23 cellular contexts compared by ENCODE assay signal in genomic region chr19:55096061-55096701, GRCh38. TPM values are rescaled to one million over a fixed set of nuclear protein-coding genes. Genes with fewer than 3 reads are reported as not detected.
DNase-seq lines count a peak whose midpoint lies in the region; ATAC-seq and TF ChIP-seq lines count a peak whose summit lies in the region.
"Had no signal": no experiment of that assay in that cellular context is flagged by ENCODE, and none has a peak within 500 bp of the region (broad histone marks: within the 10 kb centered on the region; RNA-seq: fewer than 3 reads in every experiment).

No MANE protein-coding gene starts in this region.

- H3K79me2 ChIP-seq in H9 (ENCODE audit: insufficient read depth, low read length) (no peaks in the 10 kb centered on the region), mesendoderm (ENCODE audit: control insufficient read depth, insufficient read depth, low read length) (no peaks in the 10 kb centered on the region)

- no peak overlapping the region for H2BK15ac ChIP-seq in H9 (ENCODE audit: low read depth, low read length)
- H2BK15ac ChIP-seq in mesendoderm (replicated peaks; ENCODE audit: low read depth) = no peak overlapping the region

- H3K9me3 ChIP-seq in BLaER1 (no peaks in the 10 kb centered on the region), H9 (ENCODE audit: control insufficient read depth, low read depth, low read length) (no peaks in the 10 kb centered on the region), SJCRH30 (replicated peaks) (no peaks in the 10 kb centered on the region)

- no peak overlapping the region for H4K91ac ChIP-seq in H9 (ENCODE audit: insufficient read length, low read depth, low read length)

- H3K4ac ChIP-seq in H9 (ENCODE audit: low read depth, low read length) = no peak overlapping the region
- H3K4ac ChIP-seq in mesendoderm (ENCODE audit: low read depth, low read length) = no peak overlapping the region

- no peak overlapping the region for H3K56ac ChIP-seq in H9 (ENCODE audit: insufficient read length, low read depth, low read length)
- H3K56ac ChIP-seq in mesendoderm (ENCODE audit: low read length) = no peak overlapping the region

- POLR2A ChIA-PET in WTC11 (lab: Charles Lee) = interaction anchor here (0.8 to 1.2 kb wide), 3 partner anchors 8 to 45 kb away, joined by 3 to 8 read pairs (median 4); partner anchors contain the start of gene PPP1R12C

- DNase-seq in H9 (peak; percentile 57), WTC11 (ENCODE audit: low spot score) (peak; percentile 45), mesendoderm (peak; percentile 59), SJCRH30 (no peak), SW480 (ENCODE audit: low spot score) (no peak), progenitor cell of endocrine pancreas (ENCODE audit: low spot score, unreplicated experiment) (no peak)
- DNase-seq: activated B cell treated with CpG ODN at 0.5 μM for 24 hours; activated CD4-positive, alpha-beta memory T cell treated with anti-CD3 and anti-CD28 coated beads, Interleukin-2, amount 10 ng/mL, durations not matched to agents 7 days and 5 days; activated effector memory CD4-positive, alpha-beta T cell treated with Interleukin-2 at 50 U/mL for 16 hours; C1 segment of cervical spinal cord; NCI-H1694; NCI-H510A treated with DMSO at 0.1 percent for 48 hours; NK-92 treated with Interleukin-12 subunit alpha and Interleukin-12 subunit beta, amount 100 ng/mL, for 24 hours; retina; stimulated activated CD4-positive, alpha-beta T cell treated with anti-CD3 and anti-CD28 coated beads, Interleukin-2, amount 100 ng/mL, for 24 hours had no signal

- peaks cover 3% of the 10 kb centered on the region for H3K23me2 ChIP-seq in H9 (ENCODE audit: insufficient read length, low read depth, low read length, poor library complexity, severe bottlenecking)

- H3K4me1 ChIP-seq in BLaER1 (peaks cover 26% of the 10 kb centered on the region), H9 (ENCODE audit: insufficient read depth, low read length) (no peaks in the 10 kb centered on the region), mesendoderm (ENCODE audit: control insufficient read depth, low read depth, low read length) (peaks cover 6% of the 10 kb centered on the region), SJCRH30 (no peaks in the 10 kb centered on the region)

- ATAC-seq in WTC11 = peak; percentile 12
- ATAC-seq: naive thymus-derived CD8-positive, alpha-beta T cell had no signal

- H3K36me3 ChIP-seq in BLaER1 = peaks cover 72% of the 10 kb centered on the region
- H3K36me3 ChIP-seq in mesendoderm (ENCODE audit: control insufficient read depth, insufficient read depth, low read length) = no peaks in the 10 kb centered on the region
- H3K36me3 ChIP-seq in SJCRH30 = peaks cover 8% of the 10 kb centered on the region

- peak; percentile 31; the same call in 2 of the 3 replicates for TF ChIP-seq CTCF in H9 (conservative IDR thresholded peaks at IDR 0.05)
- no peak for TF ChIP-seq CTCF in WTC11 (IDR thresholded peaks at IDR 0.05)
- TF ChIP-seq CTCF in progenitor cell of endocrine pancreas (IDR thresholded peaks at IDR 0.05; ENCODE audit: unreplicated experiment) = no peak

- H2BK5ac ChIP-seq in H9 (ENCODE audit: insufficient read length, low read length) = no peak overlapping the region
- H2BK5ac ChIP-seq in mesendoderm (ENCODE audit: low read length) = no peak overlapping the region

- peaks cover 59% of the 10 kb centered on the region for H4K20me1 ChIP-seq in BLaER1
- H4K20me1 ChIP-seq in H9 (ENCODE audit: control insufficient read depth, insufficient read depth, insufficient read length) = peaks cover 2% of the 10 kb centered on the region

- H3K36me3 Mint-ChIP-seq in H9 (ENCODE audit: insufficient read depth in 1 of 3, low read depth in 3 of 3) = peaks cover 5 to 17% (median 6%) of the 10 kb centered on the region in 3 experiments; a peak in 6 of 7 replicates
- H3K36me3 Mint-ChIP-seq in WTC11 = peaks cover 4% of the 10 kb centered on the region; the same call in 1 of the 2 replicates
- peaks cover 4% of the 10 kb centered on the region for H3K36me3 Mint-ChIP-seq in progenitor cell of endocrine pancreas (ENCODE audit: insufficient read depth)

- WGBS in H9 (ENCODE audit: extremely low coverage, insufficient read length, low lambda C conversion rate) = no CpG with 5 or more reads among the region's 23 CpGs
- WGBS in mesendoderm (ENCODE audit: extremely low coverage, insufficient coverage, low lambda C conversion rate) = no CpG with 5 or more reads among the region's 23 CpGs

- H3K27ac Mint-ChIP-seq in H9 (no peak overlapping the region), WTC11 (no peak overlapping the region), progenitor cell of endocrine pancreas (no peak overlapping the region)
- H3K27ac Mint-ChIP-seq: activated B cell treated with CpG ODN at 0.5 μM for 24 hours; activated CD4-positive, alpha-beta memory T cell treated with anti-CD3 and anti-CD28 coated beads, Interleukin-2, amount 10 ng/mL, durations not matched to agents 7 days and 5 days; naive thymus-derived CD8-positive, alpha-beta T cell had no signal

- no peak overlapping the region for H2AK5ac ChIP-seq in H9 (ENCODE audit: insufficient read length, low read length)
- H2AK5ac ChIP-seq in mesendoderm (ENCODE audit: low read length) = no peak overlapping the region

- H3K4me3 Mint-ChIP-seq in H9 (no peak overlapping the region; a peak in 1 of 5 replicates), WTC11 (no peak overlapping the region), progenitor cell of endocrine pancreas (ENCODE audit: low read depth) (no peak overlapping the region)
- H3K4me3 Mint-ChIP-seq: activated B cell treated with CpG ODN at 0.5 μM for 24 hours; activated CD4-positive, alpha-beta memory T cell treated with anti-CD3 and anti-CD28 coated beads, Interleukin-2, amount 10 ng/mL, durations not matched to agents 7 days and 5 days; central memory CD8-positive, alpha-beta T cell; naive thymus-derived CD8-positive, alpha-beta T cell had no signal

- H3K4me1 Mint-ChIP-seq in H9 (peaks cover 3 to 23% of the 10 kb centered on the region in 2 experiments), WTC11 (peaks cover 14% of the 10 kb centered on the region), progenitor cell of endocrine pancreas (ENCODE audit: low read depth) (no peaks in the 10 kb centered on the region)
- H3K4me1 Mint-ChIP-seq: activated CD4-positive, alpha-beta memory T cell treated with anti-CD3 and anti-CD28 coated beads, Interleukin-2, amount 10 ng/mL, durations not matched to agents 7 days and 5 days; naive thymus-derived CD8-positive, alpha-beta T cell had no signal

- no peak overlapping the region for H3K9ac ChIP-seq in BLaER1
- H3K9ac ChIP-seq in H9 (ENCODE audit: extremely low read depth, insufficient read length, low read length) = no peak overlapping the region
- H3K9ac ChIP-seq in mesendoderm (ENCODE audit: low read length) = no peak overlapping the region
- H3K9ac ChIP-seq: KMS-11 had no signal

- no peaks in the 10 kb centered on the region; the same call in 1 of the 2 replicates for H3K27me3 Mint-ChIP-seq in H9 (ENCODE audit: low read depth)
- H3K27me3 Mint-ChIP-seq in WTC11 (ENCODE audit: low read depth) = no peaks in the 10 kb centered on the region; the same call in 1 of the 2 replicates
- H3K27me3 Mint-ChIP-seq in progenitor cell of endocrine pancreas = no peaks in the 10 kb centered on the region
- H3K27me3 Mint-ChIP-seq: activated B cell treated with CpG ODN at 0.5 μM for 24 hours; activated CD4-positive, alpha-beta memory T cell treated with anti-CD3 and anti-CD28 coated beads, Interleukin-2, amount 10 ng/mL, durations not matched to agents 7 days and 5 days; central memory CD8-positive, alpha-beta T cell; naive thymus-derived CD8-positive, alpha-beta T cell had no signal

- no peak overlapping the region for H3K27ac ChIP-seq in BLaER1
- H3K27ac ChIP-seq in H9 (ENCODE audit: insufficient read length, low read depth, low read length) = no peak overlapping the region
- no peak overlapping the region for H3K27ac ChIP-seq in mesendoderm (ENCODE audit: low read depth, low read length)
- H3K27ac ChIP-seq in SJCRH30 = no peak overlapping the region
- H3K27ac ChIP-seq: KMS-11 had no signal

- no peak overlapping the region for H2BK12ac ChIP-seq in H9 (ENCODE audit: insufficient read length, low read depth, low read length)

- H3K23ac ChIP-seq in H9 (ENCODE audit: insufficient read length, low read depth, low read length) (no peak overlapping the region), mesendoderm (ENCODE audit: low read length) (no peak overlapping the region)

- H3K79me1 ChIP-seq in H9 (ENCODE audit: insufficient read depth, low read depth, low read length, poor library complexity, severe bottlenecking) (peaks cover 3% of the 10 kb centered on the region), mesendoderm (ENCODE audit: low read length) (no peaks in the 10 kb centered on the region)

- H2BK20ac ChIP-seq in H9 (ENCODE audit: low read depth, low read length, poor library complexity, severe bottlenecking) = no peak overlapping the region

- H2AFZ ChIP-seq in H9 (ENCODE audit: low read length) = no peak overlapping the region

- no peaks in the 10 kb centered on the region; a peak in 1 of 5 replicates for H3K9me3 Mint-ChIP-seq in H9
- no peaks in the 10 kb centered on the region for H3K9me3 Mint-ChIP-seq in WTC11
- no peaks in the 10 kb centered on the region for H3K9me3 Mint-ChIP-seq in progenitor cell of endocrine pancreas (ENCODE audit: low read depth)
- H3K9me3 Mint-ChIP-seq: activated B cell treated with CpG ODN at 0.5 μM for 24 hours; activated CD4-positive, alpha-beta memory T cell treated with anti-CD3 and anti-CD28 coated beads, Interleukin-2, amount 10 ng/mL, durations not matched to agents 7 days and 5 days; central memory CD8-positive, alpha-beta T cell; naive thymus-derived CD8-positive, alpha-beta T cell had no signal

- H2BK120ac ChIP-seq in H9 (ENCODE audit: low read depth, low read length, poor library complexity, severe bottlenecking) (no peak overlapping the region), mesendoderm (ENCODE audit: low read depth, low read length) (no peak overlapping the region)

- no peak overlapping the region for H3T11ph ChIP-seq in H9 (ENCODE audit: low read length)

- H4K5ac ChIP-seq in H9 (ENCODE audit: insufficient read length, low read depth, low read length) (no peak overlapping the region), mesendoderm (ENCODE audit: low read length) (no peak overlapping the region)

- H4K8ac ChIP-seq in H9 (replicated peaks; ENCODE audit: insufficient read length, low read depth, low read length) = no peak overlapping the region
- no peak overlapping the region for H4K8ac ChIP-seq in mesendoderm (ENCODE audit: low read depth, low read length)

- no peak overlapping the region for H3K4me3 ChIP-seq in BLaER1
- no peak overlapping the region for H3K4me3 ChIP-seq in mesendoderm (ENCODE audit: low read length)
- H3K4me3 ChIP-seq in SJCRH30 = no peak overlapping the region
- H3K4me3 ChIP-seq: smooth muscle cell had no signal

- H3K18ac ChIP-seq in H9 (ENCODE audit: insufficient read length, low read depth, low read length) = no peak overlapping the region
- no peak overlapping the region for H3K18ac ChIP-seq in mesendoderm (ENCODE audit: low read length)

- H3K4me2 ChIP-seq in BLaER1 = peak overlapping the region; percentile 2; the same call in 1 of the 2 replicates
- no peak overlapping the region for H3K4me2 ChIP-seq in H9 (ENCODE audit: insufficient read depth, insufficient read length, low read length)
- no peak overlapping the region for H3K4me2 ChIP-seq in mesendoderm (ENCODE audit: low read length)
- H3K4me2 ChIP-seq: KMS-11, smooth muscle cell had no signal

- CTCF ChIA-PET in WTC11 (lab: Charles Lee) = interaction anchor here (0.7 to 2.9 kb wide), 16 partner anchors 9 to 215 kb away, joined by 3 to 23 read pairs (median 4); partner anchors contain the start of genes DNAAF3, EPS8L1, PPP1R12C and RDH13

- no peaks in the 10 kb centered on the region for H3K27me3 ChIP-seq in BLaER1
- H3K27me3 ChIP-seq in H9 (ENCODE audit: insufficient read depth, low read length) = no peaks in the 10 kb centered on the region
- no peaks in the 10 kb centered on the region for H3K27me3 ChIP-seq in mesendoderm (ENCODE audit: insufficient read depth, low read length, poor library complexity)
- no peaks in the 10 kb centered on the region for H3K27me3 ChIP-seq in SJCRH30

- no peak overlapping the region for H3K14ac ChIP-seq in H9 (ENCODE audit: insufficient read depth, low read length)

RNA-seq across cellular contexts. Expression of gene EPS8L1, which starts 20.5 kb away (rescaled TPM):
- total RNA-seq in H9 (2021) (21.2 and 24.0 TPM in 2 replicates), WTC11 (2021) (38.9 to 43.8 TPM (median 42.8 TPM) in 3 replicates), progenitor cell of endocrine pancreas (14.4 and 21.5 TPM in 2 replicates)
- polyA plus RNA-seq in mesendoderm (2013, experiment 1 of 2) = 13.8 TPM
- polyA plus RNA-seq in mesendoderm (2013, experiment 2 of 2) = 11.6 TPM
- 1.4 and 1.7 TPM in 2 replicates for total RNA-seq in SJCRH30 (2014; rRNA removed; shearing (Covaris generic))

RNA-seq across cellular contexts. Expression of gene PPP1R12C, which starts 21.3 kb away (rescaled TPM):
- total RNA-seq in H9 (2021) (79.9 and 87.7 TPM in 2 replicates), WTC11 (2021) (88.4 to 99.3 TPM (median 92.3 TPM) in 3 replicates), progenitor cell of endocrine pancreas (110 and 118 TPM in 2 replicates)
- polyA plus RNA-seq in mesendoderm (2013, experiment 1 of 2) = 42.5 TPM
- 43.2 TPM for polyA plus RNA-seq in mesendoderm (2013, experiment 2 of 2)
- total RNA-seq in SJCRH30 (2014; rRNA removed; shearing (Covaris generic)) = 26.2 and 30.5 TPM in 2 replicates

RNA-seq across cellular contexts. Expression of gene RDH13, which starts 33.2 kb away (rescaled TPM):
- total RNA-seq in H9 (2021) (21.1 and 21.5 TPM in 2 replicates), WTC11 (2021) (35.3 to 39.5 TPM (median 38.4 TPM) in 3 replicates), progenitor cell of endocrine pancreas (11.8 and 12.0 TPM in 2 replicates)
- 14.3 TPM for polyA plus RNA-seq in mesendoderm (2013, experiment 1 of 2)
- polyA plus RNA-seq in mesendoderm (2013, experiment 2 of 2) = 14.3 TPM
- 29.9 and 30.5 TPM in 2 replicates for total RNA-seq in SJCRH30 (2014; rRNA removed; shearing (Covaris generic))

RNA-seq across cellular contexts. Expression of gene TNNT1, which starts 52.8 kb away (rescaled TPM):
- total RNA-seq in H9 (2021) (124 and 127 TPM in 2 replicates), WTC11 (2021) (50.6 to 127 TPM (median 108 TPM) in 3 replicates), progenitor cell of endocrine pancreas (4.6 and 5.5 TPM in 2 replicates)
- 35.9 TPM for polyA plus RNA-seq in mesendoderm (2013, experiment 1 of 2)
- polyA plus RNA-seq in mesendoderm (2013, experiment 2 of 2) = 40.3 TPM
- total RNA-seq in SJCRH30 (2014; rRNA removed; shearing (Covaris generic)) = 599 and 612 TPM in 2 replicates
- total RNA-seq: activated B cell treated with CpG ODN at 0.5 μM for 24 hours; naive thymus-derived CD8-positive, alpha-beta T cell had no signal
- polyA plus RNA-seq: naive thymus-derived CD8-positive, alpha-beta T cell; urinary bladder had no signal

RNA-seq across cellular contexts. Expression of gene GP6, which starts 58.1 kb away (rescaled TPM):
- total RNA-seq in H9 (2021) (0.15 and 0.53 TPM in 2 replicates), WTC11 (2021) (0.41 to 1.1 TPM (median 0.61 TPM) in 3 replicates), progenitor cell of endocrine pancreas (0.18 and 0.34 TPM in 2 replicates)
- 0.10 TPM for polyA plus RNA-seq in mesendoderm (2013, experiment 1 of 2)
- polyA plus RNA-seq in mesendoderm (2013, experiment 2 of 2) = 0.04 TPM
- total RNA-seq in SJCRH30 (2014; rRNA removed; shearing (Covaris generic)) = 15.1 and 16.7 TPM in 2 replicates
- total RNA-seq: activated B cell treated with CpG ODN at 0.5 μM for 24 hours, dermis microvascular lymphatic vessel endothelial cell, SK-MEL-5, smooth muscle cell, urinary bladder had no signal
- polyA plus RNA-seq: smooth muscle cell had no signal

Comparison
In these comparisons a context has a peak if more than half of its experiments do, and no peak if none do; other contexts are left out.
1. DNase-seq: peak in H9 (single experiment), WTC11 (single experiment) and mesendoderm (single experiment); none in SJCRH30 (0 of 2), SW480 (single experiment) and progenitor cell of endocrine pancreas (single experiment).